In genomic region chr15:41659855-41660234, GRCh38 we compare ENCODE assay signal across 8 cellular contexts. TPM values are rescaled to one million over a fixed set of nuclear protein-coding genes. Genes with fewer than 3 reads are reported as not detected.
DNase-seq lines count a peak whose midpoint lies in the region; ATAC-seq and TF ChIP-seq lines count a peak whose summit lies in the region.

No MANE protein-coding gene starts in this region.

- CTCF ChIA-PET in activated CD8-positive, alpha-beta memory T cell treated with anti-CD3 and anti-CD28 coated beads, Interleukin-2, amount 10 ng/mL, durations not matched to agents 7 days and 5 days (lab: Charles Lee) = interaction anchor here (1.0 to 2.3 kb wide), 8 partner anchors 11 to 245 kb away, joined by 3 to 7 read pairs (median 4); partner anchors contain the start of gene MAPKBP1

- TF ChIP-seq CTCF in kidney epithelial cell (IDR thresholded peaks at IDR 0.05; ENCODE audit: insufficient read depth, low read length, poor library complexity, severe bottlenecking) = no peak

- no peak for ATAC-seq in activated CD8-positive, alpha-beta memory T cell treated with anti-CD3 and anti-CD28 coated beads, Interleukin-2, amount 10 ng/mL, durations not matched to agents 7 days and 5 days
- no peak for ATAC-seq in GM21367 (IDR thresholded peaks at IDR 0.05; ENCODE audit: unreplicated experiment)

- no peaks in the 10 kb centered on the region for H3K9me3 Mint-ChIP-seq in activated CD8-positive, alpha-beta memory T cell treated with anti-CD3 and anti-CD28 coated beads, Interleukin-2, amount 10 ng/mL, durations not matched to agents 7 days and 5 days (ENCODE audit: low read depth)

- H3K4me3 ChIP-seq in kidney epithelial cell (ENCODE audit: low read depth, low read length) = peak overlapping the region; percentile 63

- H3K36me3 ChIP-seq in kidney epithelial cell (ENCODE audit: control insufficient read depth, insufficient read depth, low read length) = no peaks in the 10 kb centered on the region

- H3K36me3 Mint-ChIP-seq in activated CD8-positive, alpha-beta memory T cell treated with anti-CD3 and anti-CD28 coated beads, Interleukin-2, amount 10 ng/mL, durations not matched to agents 7 days and 5 days = peaks cover 6% of the 10 kb centered on the region

- peaks cover 25% of the 10 kb centered on the region for H3K27me3 Mint-ChIP-seq in activated CD8-positive, alpha-beta memory T cell treated with anti-CD3 and anti-CD28 coated beads, Interleukin-2, amount 10 ng/mL, durations not matched to agents 7 days and 5 days

- DNase-seq in activated CD8-positive, alpha-beta memory T cell treated with anti-CD3 and anti-CD28 coated beads, Interleukin-2, amount 10 ng/mL, durations not matched to agents 7 days and 5 days = no peak
- no peak for DNase-seq in activated CD8-positive, alpha-beta memory T cell treated with anti-CD3 and anti-CD28 coated beads for 24 hours
- DNase-seq in amniotic epithelial cell (ENCODE audit: low read depth) (peak; percentile 53), kidney epithelial cell (ENCODE audit: low read depth) (no peak), substantia nigra (lab: John Stamatoyannopoulos, UW) (peak in 3 of 49 donors; percentile 26 to 49 (median 39)), SW 1271 (lab: John Stamatoyannopoulos, UW) (no peak)
- no peak for DNase-seq in activated CD4-positive, alpha-beta T cell treated with anti-CD3 and anti-CD28 coated beads, Interleukin-2, amount 50 U/mL, for 4 hours

- H3K27ac ChIP-seq in substantia nigra (ENCODE audit: low read depth, low read length, poor library complexity, severe bottlenecking) = peak overlapping the region; percentile 77

- no peaks in the 10 kb centered on the region for H3K27me3 ChIP-seq in kidney epithelial cell (ENCODE audit: control insufficient read depth, insufficient read depth, low read length)

- peaks cover 31% of the 10 kb centered on the region for H3K4me1 Mint-ChIP-seq in activated CD8-positive, alpha-beta memory T cell treated with anti-CD3 and anti-CD28 coated beads, Interleukin-2, amount 10 ng/mL, durations not matched to agents 7 days and 5 days

- peak overlapping the region; percentile 80 for H3K4me3 Mint-ChIP-seq in activated CD8-positive, alpha-beta memory T cell treated with anti-CD3 and anti-CD28 coated beads, Interleukin-2, amount 10 ng/mL, durations not matched to agents 7 days and 5 days

- peak overlapping the region; percentile 96 for H3K27ac Mint-ChIP-seq in activated CD8-positive, alpha-beta memory T cell treated with anti-CD3 and anti-CD28 coated beads, Interleukin-2, amount 10 ng/mL, durations not matched to agents 7 days and 5 days

RNA-seq across cellular contexts. Expression of gene MGA, which starts 0.4 kb away (rescaled TPM):
- total RNA-seq in activated CD8-positive, alpha-beta memory T cell treated with anti-CD3 and anti-CD28 coated beads, Interleukin-2, amount 10 ng/mL, durations not matched to agents 7 days and 5 days = 10 to 100 TPM; 33.5 to 37.5 TPM
- total RNA-seq in kidney epithelial cell = 39.6 and 43.1 TPM in 2 replicates
